ENCODE assay signal across 8 cellular contexts in genomic region chr1:10941891-10942541, GRCh38.
DNase-seq lines count a peak whose midpoint lies in the region; ATAC-seq and TF ChIP-seq lines count a peak whose summit lies in the region.

No MANE protein-coding gene starts in this region.

- no peak overlapping the region for H2BK15ac ChIP-seq in mesendoderm (replicated peaks; ENCODE audit: low read depth)

- H3K4me1 Mint-ChIP-seq in stimulated activated naive B cell treated with anti-CD40 and anti-IgM and Interleukin-4, amounts not matched to agents 10 μg/mL and 1 μg/mL and 100 μg/mL, for 72 hours = peaks cover 27 to 31% of the 10 kb centered on the region in 2 donors

- no peak overlapping the region for H2AK5ac ChIP-seq in mesendoderm (ENCODE audit: low read length)

- H3K23ac ChIP-seq in mesendoderm (ENCODE audit: low read length) = no peak overlapping the region

- ATAC-seq in stimulated activated naive B cell treated with anti-CD40 and anti-IgM and Interleukin-4, amounts not matched to agents 10 μg/mL and 1 μg/mL and 100 μg/mL, for 72 hours (replicated peaks) = peak; percentile 28 to 32
- ATAC-seq in HG02973 (IDR thresholded peaks at IDR 0.05; ENCODE audit: unreplicated experiment) (no peak), HG03159 (IDR thresholded peaks at IDR 0.05; ENCODE audit: unreplicated experiment) (no peak)

- no peaks in the 10 kb centered on the region for H3K36me3 ChIP-seq in DOHH2 (ENCODE audit: control insufficient read depth, low read length)
- H3K36me3 ChIP-seq in mesendoderm (ENCODE audit: control insufficient read depth, insufficient read depth, low read length) = no peaks in the 10 kb centered on the region

- H3K79me1 ChIP-seq in mesendoderm (ENCODE audit: low read length) = no peaks in the 10 kb centered on the region

- peaks cover 42% of the 10 kb centered on the region for H3K4me1 ChIP-seq in DOHH2 (ENCODE audit: control insufficient read depth, low read length)
- no peaks in the 10 kb centered on the region for H3K4me1 ChIP-seq in mesendoderm (ENCODE audit: control insufficient read depth, low read depth, low read length)

- H3K4me3 ChIP-seq in DOHH2 (ENCODE audit: low read length) = no peak overlapping the region; the same call in 1 of the 2 replicates
- H3K4me3 ChIP-seq in dorsolateral prefrontal cortex = peak overlapping the region in 12 of 59 donors; percentile 13 to 41 (median 19)
- no peak overlapping the region for H3K4me3 ChIP-seq in mesendoderm (ENCODE audit: low read length)

- no peaks in the 10 kb centered on the region for H3K9me2 ChIP-seq in DOHH2 (replicated peaks; ENCODE audit: control insufficient read depth, low read length)

- in situ Hi-C loops in KBM-7 (cut with MboI; ENCODE audit: low pct_unique_long_range_greater_than_20kb, low sequenced_read_pairs) = no loop called here

- H3K79me2 ChIP-seq in DOHH2 (ENCODE audit: control insufficient read depth, low read length) = no peaks in the 10 kb centered on the region
- H3K79me2 ChIP-seq in mesendoderm (ENCODE audit: control insufficient read depth, insufficient read depth, low read length) = no peaks in the 10 kb centered on the region

- H3K27me3 ChIP-seq in DOHH2 (ENCODE audit: control insufficient read depth, low read length) (peaks cover 15% of the 10 kb centered on the region), dorsolateral prefrontal cortex (peaks cover 0 to 6% (median 0%) of the 10 kb centered on the region in 45 donors), mesendoderm (ENCODE audit: insufficient read depth, low read length, poor library complexity) (no peaks in the 10 kb centered on the region)

- no peaks in the 10 kb centered on the region for H3K9me3 ChIP-seq in DOHH2 (ENCODE audit: control insufficient read depth, insufficient read depth, low read length)

- no peak overlapping the region for H3K18ac ChIP-seq in mesendoderm (ENCODE audit: low read length)

- no peak overlapping the region for H2BK120ac ChIP-seq in mesendoderm (ENCODE audit: low read depth, low read length)

- H3K9ac ChIP-seq in mesendoderm (ENCODE audit: low read length) = no peak overlapping the region

- H3K4me3 Mint-ChIP-seq in stimulated activated naive B cell treated with anti-CD40 and anti-IgM and Interleukin-4, amounts not matched to agents 10 μg/mL and 1 μg/mL and 100 μg/mL, for 72 hours = no peak overlapping the region

- H2BK5ac ChIP-seq in mesendoderm (ENCODE audit: low read length) = no peak overlapping the region

- no peaks in the 10 kb centered on the region for H3K36me3 Mint-ChIP-seq in stimulated activated naive B cell treated with anti-CD40 and anti-IgM and Interleukin-4, amounts not matched to agents 10 μg/mL and 1 μg/mL and 100 μg/mL, for 72 hours

- no peak overlapping the region for H4K5ac ChIP-seq in mesendoderm (ENCODE audit: low read length)

- intact Hi-C loops in dorsolateral prefrontal cortex (cut with DNase I) = loop anchor here in 1 of 2 donors (5.0 kb wide), 1 partner anchor 435 kb away; no protein-coding TSS in a partner anchor

- H4K20me1 ChIP-seq in DOHH2 (ENCODE audit: control insufficient read depth, insufficient read depth, low read depth, low read length) = no peaks in the 10 kb centered on the region

- no peak overlapping the region for H3K27ac Mint-ChIP-seq in stimulated activated naive B cell treated with anti-CD40 and anti-IgM and Interleukin-4, amounts not matched to agents 10 μg/mL and 1 μg/mL and 100 μg/mL, for 72 hours

- no peak overlapping the region for H3K4ac ChIP-seq in mesendoderm (ENCODE audit: low read depth, low read length)

- H3K27me3 Mint-ChIP-seq in stimulated activated naive B cell treated with anti-CD40 and anti-IgM and Interleukin-4, amounts not matched to agents 10 μg/mL and 1 μg/mL and 100 μg/mL, for 72 hours = peaks cover 51 to 70% of the 10 kb centered on the region in 2 donors

- H3K27ac ChIP-seq in DOHH2 (ENCODE audit: low read depth, low read length) = no peak overlapping the region
- no peak overlapping the region for H3K27ac ChIP-seq in dorsolateral prefrontal cortex
- H3K27ac ChIP-seq in mesendoderm (ENCODE audit: low read depth, low read length) = no peak overlapping the region

- WGBS in mesendoderm (ENCODE audit: extremely low coverage, insufficient coverage, low lambda C conversion rate) = no CpG with 5 or more reads among the region's 21 CpGs

- H3K56ac ChIP-seq in mesendoderm (ENCODE audit: low read length) = peak overlapping the region; percentile 2

- DNase-seq in KBM-7 = peak; percentile 65
- peak; percentile 51 to 54 for DNase-seq in activated CD4-positive, alpha-beta T cell treated with anti-CD3 and anti-CD28 coated beads for 24 hours (ENCODE audit: low read depth in 2 of 2)
- peak in 5 of 10 donors; percentile 31 to 72 (median 49) for DNase-seq in dorsolateral prefrontal cortex
- peak; percentile 42 for DNase-seq in mesendoderm
- peak; percentile 38 for DNase-seq in stimulated activated naive B cell treated with anti-CD40 and anti-IgM and Interleukin-4, amounts not matched to agents 10 μg/mL and 1 μg/mL and 100 μg/mL, for 72 hours

- no peaks in the 10 kb centered on the region for H3F3A ChIP-seq in DOHH2 (ENCODE audit: control insufficient read depth, insufficient read depth)

- H4K8ac ChIP-seq in mesendoderm (ENCODE audit: low read depth, low read length) = no peak overlapping the region

- H3K4me2 ChIP-seq in DOHH2 (ENCODE audit: low read length) = peak overlapping the region; percentile 30
- no peak overlapping the region for H3K4me2 ChIP-seq in mesendoderm (ENCODE audit: low read length)

- H3K9me3 Mint-ChIP-seq in stimulated activated naive B cell treated with anti-CD40 and anti-IgM and Interleukin-4, amounts not matched to agents 10 μg/mL and 1 μg/mL and 100 μg/mL, for 72 hours = no peaks in the 10 kb centered on the region

- peak; percentile 97 for TF ChIP-seq CTCF in DOHH2 (IDR thresholded peaks at IDR 0.05; ENCODE audit: low read depth, low read length, poor library complexity, severe bottlenecking)
- peak; percentile 61 to 94 (median 86) for TF ChIP-seq CTCF in dorsolateral prefrontal cortex (IDR thresholded peaks at IDR 0.05 in 54 of 56, conservative IDR thresholded peaks at IDR 0.05 in 2 of 56; ENCODE audit: low read depth in 1 of 56, partially characterized antibody in 56 of 56)

Comparison
In these comparisons a context has a peak if more than half of its experiments do, and no peak if none do; other contexts are left out.
1. ATAC-seq: peak in stimulated activated naive B cell treated with anti-CD40 and anti-IgM and Interleukin-4, amounts not matched to agents 10 μg/mL and 1 μg/mL and 100 μg/mL, for 72 hours (2 of 2); none in HG02973 (single experiment) and HG03159 (single experiment).